Comparison of ENCODE assay signal across 23 cellular contexts in the genomic region with DNA sequence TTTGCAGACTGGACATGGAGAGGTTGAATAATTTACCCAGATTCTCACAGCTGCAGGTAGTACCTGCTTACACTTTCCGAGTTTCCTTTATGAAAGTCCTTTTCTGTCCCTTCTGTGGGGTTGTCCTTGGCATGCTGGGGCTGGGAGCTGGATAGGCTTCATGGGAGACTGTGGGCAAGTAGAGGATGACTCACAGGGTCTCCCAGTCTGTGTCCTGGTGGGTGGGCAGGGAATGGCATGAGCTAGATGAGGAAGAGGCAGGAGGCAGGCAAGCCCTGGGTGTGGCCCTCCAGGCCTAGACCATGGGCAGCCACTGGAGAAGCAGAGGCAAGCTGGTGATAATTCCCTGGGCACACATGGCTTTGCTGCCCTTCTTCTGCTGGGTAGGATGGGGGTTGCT.
"Had no signal": no experiment of that assay in that cellular context is flagged by ENCODE, and none has a peak within 500 bp of the region (broad histone marks: within the 10 kb centered on the region; RNA-seq: fewer than 3 reads in every experiment).

No MANE protein-coding gene starts in this region.

- H3K27ac Mint-ChIP-seq: activated B cell treated with CpG ODN at 0.5 μM for 24 hours; activated CD4-positive, alpha-beta memory T cell treated with anti-CD3 and anti-CD28 coated beads, Interleukin-2, amount 10 ng/mL, durations not matched to agents 7 days and 5 days; activated CD8-positive, alpha-beta memory T cell treated with anti-CD3 and anti-CD28 coated beads, Interleukin-2, amount 10 ng/mL, durations not matched to agents 7 days and 5 days; activated T-helper 17 cell treated with anti-CD3 and anti-CD28 coated beads, Interleukin-2, amount 50 U/mL, for 72 hours; progenitor cell of endocrine pancreas had no signal

- H3K4me1 ChIP-seq: tibial artery had no signal

- H3K4me3 ChIP-seq: heart left ventricle, left ventricle myocardium inferior, tibial artery had no signal

- H3K4me3 Mint-ChIP-seq: activated B cell treated with CpG ODN at 0.5 μM for 24 hours; activated CD4-positive, alpha-beta memory T cell treated with anti-CD3 and anti-CD28 coated beads, Interleukin-2, amount 10 ng/mL, durations not matched to agents 7 days and 5 days; activated CD8-positive, alpha-beta memory T cell treated with anti-CD3 and anti-CD28 coated beads, Interleukin-2, amount 10 ng/mL, durations not matched to agents 7 days and 5 days; activated T-helper 17 cell treated with anti-CD3 and anti-CD28 coated beads, Interleukin-2, amount 50 U/mL, for 72 hours; neural crest cell had no signal

- DNase-seq: activated B cell treated with CpG ODN at 0.5 μM for 24 hours; activated CD4-positive, alpha-beta memory T cell treated with anti-CD3 and anti-CD28 coated beads, Interleukin-2, amount 10 ng/mL, durations not matched to agents 7 days and 5 days; activated CD4-positive, alpha-beta T cell treated with anti-CD3 and anti-CD28 coated beads for 48 hours; activated CD8-positive, alpha-beta memory T cell treated with anti-CD3 and anti-CD28 coated beads, Interleukin-2, amount 10 ng/mL, durations not matched to agents 7 days and 5 days; activated naive CD4-positive, alpha-beta T cell treated with Interleukin-2 at 50 U/mL for 16 hours; activated T-cell treated with anti-CD3 and anti-CD28 coated beads, Interleukin-2, amount 50 U/mL, for 1 hour; anterior cingulate cortex; cerebellar nuclear complex; cortex of kidney; erythroblast; foreskin melanocyte; heart left ventricle; left ventricle myocardium inferior; mammary epithelial cell; midbrain; stimulated activated naive CD8-positive, alpha-beta T cell treated with anti-CD3 and anti-CD28 coated beads, Interleukin-15, Interleukin-2, amounts not matched to agents 100 U/mL and 50 U/mL, for 24 hours; substantia nigra; tibial artery had no signal

- H3K27me3 ChIP-seq: heart left ventricle, tibial artery had no signal

- H3K27me3 Mint-ChIP-seq: activated T-helper 17 cell treated with anti-CD3 and anti-CD28 coated beads, Interleukin-2, amount 50 U/mL, for 72 hours had no signal

- H3K9me3 Mint-ChIP-seq: activated B cell treated with CpG ODN at 0.5 μM for 24 hours; activated CD4-positive, alpha-beta memory T cell treated with anti-CD3 and anti-CD28 coated beads, Interleukin-2, amount 10 ng/mL, durations not matched to agents 7 days and 5 days; activated T-helper 17 cell treated with anti-CD3 and anti-CD28 coated beads, Interleukin-2, amount 50 U/mL, for 72 hours; neural crest cell had no signal

- H3K36me3 Mint-ChIP-seq: activated CD8-positive, alpha-beta memory T cell treated with anti-CD3 and anti-CD28 coated beads, Interleukin-2, amount 10 ng/mL, durations not matched to agents 7 days and 5 days had no signal

- H3K9me3 ChIP-seq: heart left ventricle, left ventricle myocardium inferior, tibial artery had no signal

- H3K27ac ChIP-seq: heart left ventricle, left ventricle myocardium inferior, tibial artery had no signal

- H3K4me1 Mint-ChIP-seq: activated B cell treated with CpG ODN at 0.5 μM for 24 hours; activated CD4-positive, alpha-beta memory T cell treated with anti-CD3 and anti-CD28 coated beads, Interleukin-2, amount 10 ng/mL, durations not matched to agents 7 days and 5 days; activated CD8-positive, alpha-beta memory T cell treated with anti-CD3 and anti-CD28 coated beads, Interleukin-2, amount 10 ng/mL, durations not matched to agents 7 days and 5 days; activated T-helper 17 cell treated with anti-CD3 and anti-CD28 coated beads, Interleukin-2, amount 50 U/mL, for 72 hours had no signal

- FAIRE-seq: bronchial epithelial cell, endometrium had no signal
